Comparison of ENCODE assay signal across 7 cellular contexts in the genomic region with DNA sequence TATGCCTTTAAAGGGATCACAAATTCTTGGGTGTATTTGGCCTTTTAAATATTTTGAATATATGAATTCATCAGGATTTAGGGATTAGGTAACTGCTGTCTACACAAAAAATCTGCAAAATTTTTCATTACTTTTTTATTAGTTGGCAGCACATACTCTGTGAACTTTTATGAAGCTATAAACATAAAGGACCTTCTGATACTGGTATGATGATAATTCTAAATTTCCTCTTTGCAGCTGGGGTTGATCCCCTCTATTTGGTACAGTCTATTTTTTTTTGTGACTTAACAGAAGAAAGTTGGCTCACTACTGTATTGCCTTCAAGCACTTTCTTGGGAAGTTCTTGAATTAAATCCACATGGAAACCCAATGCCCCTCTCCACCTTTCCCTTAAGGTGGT.
"Had no signal": no experiment of that assay in that cellular context is flagged by ENCODE, and none has a peak within 500 bp of the region (broad histone marks: within the 10 kb centered on the region; RNA-seq: fewer than 3 reads in every experiment).

No MANE protein-coding gene starts in this region.

- DNase-seq: IMR-90, KBM-7, KG1 had no signal

- H3K27ac ChIP-seq: HL-60, KMS-11 had no signal

- H3K4me2 ChIP-seq: KMS-11 had no signal

- ATAC-seq: HepG2, K562 had no signal

- H3K4me3 ChIP-seq: K562 had no signal

- H3K9ac ChIP-seq: KMS-11 had no signal
